1 cellular context compared by ENCODE assay signal in the genomic region with DNA sequence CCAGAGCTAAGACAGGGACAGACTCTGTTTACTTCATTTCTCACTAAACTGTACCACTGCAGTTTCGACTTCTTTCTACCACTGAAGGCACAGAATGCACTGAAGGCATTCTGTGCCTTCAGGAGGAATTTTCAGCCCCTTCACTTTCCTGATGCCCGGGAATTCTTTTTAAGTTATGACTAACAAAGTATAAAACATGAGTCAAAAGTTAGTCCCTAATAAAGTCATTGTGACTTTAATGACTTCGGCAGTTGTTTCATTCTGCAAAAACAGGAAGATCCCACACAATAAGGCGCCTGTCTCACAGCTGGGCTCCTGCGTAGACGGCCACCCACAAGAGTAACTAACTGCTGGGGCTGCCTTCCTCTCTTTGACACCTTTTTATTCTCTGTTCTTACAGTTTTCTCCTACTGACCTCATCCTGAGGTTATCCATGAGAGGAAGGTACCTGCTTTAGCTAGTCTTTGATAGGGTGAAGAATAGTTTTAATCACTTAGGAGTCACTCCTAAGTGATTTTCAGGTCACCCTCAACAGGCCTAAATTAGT.
TF ChIP-seq lines count a peak whose summit lies in the region.

No MANE protein-coding gene starts in this region.

TF ChIP-seq in GM12878, 131 proteins besides CTCF, POLR2A, EP300 and RAD21 (continued from another document):
- TF ChIP-seq PAX8 (IDR thresholded peaks at IDR 0.05) (no peak; the same call in 1 of the 2 replicates), TCF7 (IDR thresholded peaks at IDR 0.05; ENCODE audit: borderline replicate concordance) (no peak), SP1 (IDR thresholded peaks at IDR 0.05; ENCODE audit: low read depth, low read length) (peak; percentile 41), NFIC (IDR thresholded peaks at IDR 0.05; ENCODE audit: low read depth, low read length) (peak; percentile 80), NBN (IDR thresholded peaks at IDR 0.05) (peak; percentile 87), FOXK2 (IDR thresholded peaks at IDR 0.05) (no peak), SMAD5 (IDR thresholded peaks at IDR 0.05; ENCODE audit: low read depth) (no peak), HDGF (IDR thresholded peaks at IDR 0.05) (no peak), SIX5 (IDR thresholded peaks at IDR 0.05; ENCODE audit: low read depth, low read length, severe bottlenecking) (no peak), RB1 (IDR thresholded peaks at IDR 0.05; ENCODE audit: borderline replicate concordance) (no peak), NR2C2 (IDR thresholded peaks at IDR 0.05; ENCODE audit: borderline replicate concordance, control insufficient read depth, insufficient read length, low read depth) (no peak), CREM (IDR thresholded peaks at IDR 0.05; ENCODE audit: low read depth) (peak; percentile 58; the same call in 1 of the 2 replicates), TBL1XR1 (IDR thresholded peaks at IDR 0.05; ENCODE audit: low read depth, low read length) (peak; percentile 75; the same call in 1 of the 2 replicates), PML (IDR thresholded peaks at IDR 0.05; ENCODE audit: low read length) (no peak), SIN3A (IDR thresholded peaks at IDR 0.05; ENCODE audit: low read depth, low read length) (no peak), ZNF384 (IDR thresholded peaks at IDR 0.05; ENCODE audit: borderline replicate concordance, low read depth, low read length) (no peak), ZNF217 (IDR thresholded peaks at IDR 0.05) (peak; percentile 74; the same call in 1 of the 2 replicates), RBBP5 (conservative IDR thresholded peaks at IDR 0.05) (peak; percentile 64; the same call in 1 of the 2 replicates), CBX5 (IDR thresholded peaks at IDR 0.05; ENCODE audit: low read depth) (peak; percentile 64; the same call in 1 of the 2 replicates), POU2F2 (IDR thresholded peaks at IDR 0.05; ENCODE audit: borderline replicate concordance, low read depth, low read length) (peak; percentile 66; the same call in 1 of the 3 replicates), YBX1 (IDR thresholded peaks at IDR 0.05) (no peak), HDAC2 (IDR thresholded peaks at IDR 0.05) (no peak)
- TF ChIP-seq, protein P1, sequence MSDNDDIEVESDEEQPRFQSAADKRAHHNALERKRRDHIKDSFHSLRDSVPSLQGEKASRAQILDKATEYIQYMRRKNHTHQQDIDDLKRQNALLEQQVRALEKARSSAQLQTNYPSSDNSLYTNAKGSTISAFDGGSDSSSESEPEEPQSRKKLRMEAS (IDR thresholded peaks at IDR 0.05; ENCODE audit: low read depth, low read length), result no peak
- TF ChIP-seq, protein P2, sequence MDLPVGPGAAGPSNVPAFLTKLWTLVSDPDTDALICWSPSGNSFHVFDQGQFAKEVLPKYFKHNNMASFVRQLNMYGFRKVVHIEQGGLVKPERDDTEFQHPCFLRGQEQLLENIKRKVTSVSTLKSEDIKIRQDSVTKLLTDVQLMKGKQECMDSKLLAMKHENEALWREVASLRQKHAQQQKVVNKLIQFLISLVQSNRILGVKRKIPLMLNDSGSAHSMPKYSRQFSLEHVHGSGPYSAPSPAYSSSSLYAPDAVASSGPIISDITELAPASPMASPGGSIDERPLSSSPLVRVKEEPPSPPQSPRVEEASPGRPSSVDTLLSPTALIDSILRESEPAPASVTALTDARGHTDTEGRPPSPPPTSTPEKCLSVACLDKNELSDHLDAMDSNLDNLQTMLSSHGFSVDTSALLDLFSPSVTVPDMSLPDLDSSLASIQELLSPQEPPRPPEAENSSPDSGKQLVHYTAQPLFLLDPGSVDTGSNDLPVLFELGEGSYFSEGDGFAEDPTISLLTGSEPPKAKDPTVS (IDR thresholded peaks at IDR 0.05; ENCODE audit: low read depth, low read length), result no peak
- TF ChIP-seq, protein P3, sequence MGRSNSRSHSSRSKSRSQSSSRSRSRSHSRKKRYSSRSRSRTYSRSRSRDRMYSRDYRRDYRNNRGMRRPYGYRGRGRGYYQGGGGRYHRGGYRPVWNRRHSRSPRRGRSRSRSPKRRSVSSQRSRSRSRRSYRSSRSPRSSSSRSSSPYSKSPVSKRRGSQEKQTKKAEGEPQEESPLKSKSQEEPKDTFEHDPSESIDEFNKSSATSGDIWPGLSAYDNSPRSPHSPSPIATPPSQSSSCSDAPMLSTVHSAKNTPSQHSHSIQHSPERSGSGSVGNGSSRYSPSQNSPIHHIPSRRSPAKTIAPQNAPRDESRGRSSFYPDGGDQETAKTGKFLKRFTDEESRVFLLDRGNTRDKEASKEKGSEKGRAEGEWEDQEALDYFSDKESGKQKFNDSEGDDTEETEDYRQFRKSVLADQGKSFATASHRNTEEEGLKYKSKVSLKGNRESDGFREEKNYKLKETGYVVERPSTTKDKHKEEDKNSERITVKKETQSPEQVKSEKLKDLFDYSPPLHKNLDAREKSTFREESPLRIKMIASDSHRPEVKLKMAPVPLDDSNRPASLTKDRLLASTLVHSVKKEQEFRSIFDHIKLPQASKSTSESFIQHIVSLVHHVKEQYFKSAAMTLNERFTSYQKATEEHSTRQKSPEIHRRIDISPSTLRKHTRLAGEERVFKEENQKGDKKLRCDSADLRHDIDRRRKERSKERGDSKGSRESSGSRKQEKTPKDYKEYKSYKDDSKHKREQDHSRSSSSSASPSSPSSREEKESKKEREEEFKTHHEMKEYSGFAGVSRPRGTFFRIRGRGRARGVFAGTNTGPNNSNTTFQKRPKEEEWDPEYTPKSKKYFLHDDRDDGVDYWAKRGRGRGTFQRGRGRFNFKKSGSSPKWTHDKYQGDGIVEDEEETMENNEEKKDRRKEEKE (IDR thresholded peaks at IDR 0.05), result no peak
- TF ChIP-seq, protein P4, sequence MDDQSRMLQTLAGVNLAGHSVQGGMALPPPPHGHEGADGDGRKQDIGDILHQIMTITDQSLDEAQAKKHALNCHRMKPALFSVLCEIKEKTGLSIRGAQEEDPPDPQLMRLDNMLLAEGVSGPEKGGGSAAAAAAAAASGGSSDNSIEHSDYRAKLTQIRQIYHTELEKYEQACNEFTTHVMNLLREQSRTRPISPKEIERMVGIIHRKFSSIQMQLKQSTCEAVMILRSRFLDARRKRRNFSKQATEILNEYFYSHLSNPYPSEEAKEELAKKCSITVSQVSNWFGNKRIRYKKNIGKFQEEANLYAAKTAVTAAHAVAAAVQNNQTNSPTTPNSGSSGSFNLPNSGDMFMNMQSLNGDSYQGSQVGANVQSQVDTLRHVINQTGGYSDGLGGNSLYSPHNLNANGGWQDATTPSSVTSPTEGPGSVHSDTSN (IDR thresholded peaks at IDR 0.05; ENCODE audit: insufficient replicate concordance, low read depth, low read length), result no peak
- TF ChIP-seq, protein P5, sequence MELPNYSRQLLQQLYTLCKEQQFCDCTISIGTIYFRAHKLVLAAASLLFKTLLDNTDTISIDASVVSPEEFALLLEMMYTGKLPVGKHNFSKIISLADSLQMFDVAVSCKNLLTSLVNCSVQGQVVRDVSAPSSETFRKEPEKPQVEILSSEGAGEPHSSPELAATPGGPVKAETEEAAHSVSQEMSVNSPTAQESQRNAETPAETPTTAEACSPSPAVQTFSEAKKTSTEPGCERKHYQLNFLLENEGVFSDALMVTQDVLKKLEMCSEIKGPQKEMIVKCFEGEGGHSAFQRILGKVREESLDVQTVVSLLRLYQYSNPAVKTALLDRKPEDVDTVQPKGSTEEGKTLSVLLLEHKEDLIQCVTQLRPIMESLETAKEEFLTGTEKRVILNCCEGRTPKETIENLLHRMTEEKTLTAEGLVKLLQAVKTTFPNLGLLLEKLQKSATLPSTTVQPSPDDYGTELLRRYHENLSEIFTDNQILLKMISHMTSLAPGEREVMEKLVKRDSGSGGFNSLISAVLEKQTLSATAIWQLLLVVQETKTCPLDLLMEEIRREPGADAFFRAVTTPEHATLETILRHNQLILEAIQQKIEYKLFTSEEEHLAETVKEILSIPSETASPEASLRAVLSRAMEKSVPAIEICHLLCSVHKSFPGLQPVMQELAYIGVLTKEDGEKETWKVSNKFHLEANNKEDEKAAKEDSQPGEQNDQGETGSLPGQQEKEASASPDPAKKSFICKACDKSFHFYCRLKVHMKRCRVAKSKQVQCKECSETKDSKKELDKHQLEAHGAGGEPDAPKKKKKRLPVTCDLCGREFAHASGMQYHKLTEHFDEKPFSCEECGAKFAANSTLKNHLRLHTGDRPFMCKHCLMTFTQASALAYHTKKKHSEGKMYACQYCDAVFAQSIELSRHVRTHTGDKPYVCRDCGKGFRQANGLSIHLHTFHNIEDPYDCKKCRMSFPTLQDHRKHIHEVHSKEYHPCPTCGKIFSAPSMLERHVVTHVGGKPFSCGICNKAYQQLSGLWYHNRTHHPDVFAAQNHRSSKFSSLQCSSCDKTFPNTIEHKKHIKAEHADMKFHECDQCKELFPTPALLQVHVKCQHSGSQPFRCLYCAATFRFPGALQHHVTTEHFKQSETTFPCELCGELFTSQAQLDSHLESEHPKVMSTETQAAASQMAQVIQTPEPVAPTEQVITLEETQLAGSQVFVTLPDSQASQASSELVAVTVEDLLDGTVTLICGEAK (IDR thresholded peaks at IDR 0.05; ENCODE audit: borderline replicate concordance), result no peak; the same call in 1 of the 2 replicates
- TF ChIP-seq, protein P6, sequence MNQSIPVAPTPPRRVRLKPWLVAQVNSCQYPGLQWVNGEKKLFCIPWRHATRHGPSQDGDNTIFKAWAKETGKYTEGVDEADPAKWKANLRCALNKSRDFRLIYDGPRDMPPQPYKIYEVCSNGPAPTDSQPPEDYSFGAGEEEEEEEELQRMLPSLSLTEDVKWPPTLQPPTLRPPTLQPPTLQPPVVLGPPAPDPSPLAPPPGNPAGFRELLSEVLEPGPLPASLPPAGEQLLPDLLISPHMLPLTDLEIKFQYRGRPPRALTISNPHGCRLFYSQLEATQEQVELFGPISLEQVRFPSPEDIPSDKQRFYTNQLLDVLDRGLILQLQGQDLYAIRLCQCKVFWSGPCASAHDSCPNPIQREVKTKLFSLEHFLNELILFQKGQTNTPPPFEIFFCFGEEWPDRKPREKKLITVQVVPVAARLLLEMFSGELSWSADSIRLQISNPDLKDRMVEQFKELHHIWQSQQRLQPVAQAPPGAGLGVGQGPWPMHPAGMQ (IDR thresholded peaks at IDR 0.05; ENCODE audit: borderline replicate concordance), result no peak
- TF ChIP-seq, protein P7, sequence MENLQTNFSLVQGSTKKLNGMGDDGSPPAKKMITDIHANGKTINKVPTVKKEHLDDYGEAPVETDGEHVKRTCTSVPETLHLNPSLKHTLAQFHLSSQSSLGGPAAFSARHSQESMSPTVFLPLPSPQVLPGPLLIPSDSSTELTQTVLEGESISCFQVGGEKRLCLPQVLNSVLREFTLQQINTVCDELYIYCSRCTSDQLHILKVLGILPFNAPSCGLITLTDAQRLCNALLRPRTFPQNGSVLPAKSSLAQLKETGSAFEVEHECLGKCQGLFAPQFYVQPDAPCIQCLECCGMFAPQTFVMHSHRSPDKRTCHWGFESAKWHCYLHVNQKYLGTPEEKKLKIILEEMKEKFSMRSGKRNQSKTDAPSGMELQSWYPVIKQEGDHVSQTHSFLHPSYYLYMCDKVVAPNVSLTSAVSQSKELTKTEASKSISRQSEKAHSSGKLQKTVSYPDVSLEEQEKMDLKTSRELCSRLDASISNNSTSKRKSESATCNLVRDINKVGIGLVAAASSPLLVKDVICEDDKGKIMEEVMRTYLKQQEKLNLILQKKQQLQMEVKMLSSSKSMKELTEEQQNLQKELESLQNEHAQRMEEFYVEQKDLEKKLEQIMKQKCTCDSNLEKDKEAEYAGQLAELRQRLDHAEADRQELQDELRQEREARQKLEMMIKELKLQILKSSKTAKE (IDR thresholded peaks at IDR 0.05; ENCODE audit: low read depth, poor library complexity, severe bottlenecking), result peak; percentile 92
